In genomic region chr1:43501806-43502205, GRCh38 we compare ENCODE assay signal across 1 cellular context. TPM values are rescaled to one million over a fixed set of nuclear protein-coding genes. Genes with fewer than 3 reads are reported as not detected.
"Had no signal": no experiment of that assay in that cellular context is flagged by ENCODE, and none has a peak within 500 bp of the region (broad histone marks: within the 10 kb centered on the region; RNA-seq: fewer than 3 reads in every experiment).

No MANE protein-coding gene starts in this region.

RNA-seq across cellular contexts. Expression of gene HYI, which starts 48.1 kb away (rescaled TPM):
- total RNA-seq: HepG2 had no signal
